Comparison of ENCODE assay signal across 20 cellular contexts in the genomic region with DNA sequence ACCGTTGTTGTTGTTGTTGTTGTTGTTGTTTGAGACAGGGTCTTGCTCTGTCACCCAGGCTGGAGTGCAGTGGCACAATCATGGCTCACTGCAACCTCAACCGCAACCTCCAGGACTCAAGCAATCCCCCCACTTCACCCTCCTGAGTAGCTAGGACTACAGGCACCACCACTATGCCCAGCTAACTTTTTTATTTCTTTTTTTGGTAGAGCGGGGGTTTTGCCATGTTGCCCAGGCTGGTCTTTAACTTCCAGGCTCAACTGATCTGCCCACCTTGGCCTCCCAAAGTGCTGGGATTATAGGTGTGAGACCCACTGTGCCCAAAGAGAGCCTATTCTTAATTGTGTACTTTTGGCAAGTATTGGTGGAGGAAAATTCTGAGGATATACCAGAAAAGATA. TPM values are rescaled to one million over a fixed set of nuclear protein-coding genes. Genes with fewer than 3 reads are reported as not detected.
DNase-seq lines count a peak whose midpoint lies in the region; ATAC-seq and TF ChIP-seq lines count a peak whose summit lies in the region.
"Had no signal": no experiment of that assay in that cellular context is flagged by ENCODE, and none has a peak within 500 bp of the region (broad histone marks: within the 10 kb centered on the region; RNA-seq: fewer than 3 reads in every experiment).

No MANE protein-coding gene starts in this region.

- no peak overlapping the region for H3K4me3 ChIP-seq in AG04450 (ENCODE audit: low read depth, low read length)
- H3K4me3 ChIP-seq in Panc1 (ENCODE audit: low read depth in 2 of 2, low read length in 2 of 2) = no peak overlapping the region
- no peak overlapping the region for H3K4me3 ChIP-seq in neutrophil (ENCODE audit: low read depth in 1 of 2, low read length in 1 of 2)
- H3K4me3 ChIP-seq: skin epidermis had no signal

- H3K9me3 ChIP-seq in AG04450 (ENCODE audit: control insufficient read depth, insufficient read depth, low read length) (peaks cover 8% of the 10 kb centered on the region; the same call in 1 of the 2 replicates), Panc1 (ENCODE audit: control insufficient read depth, insufficient read depth, low read depth, low read length) (no peaks in the 10 kb centered on the region), neutrophil (no peaks in the 10 kb centered on the region)

- H3K36me3 ChIP-seq in Panc1 (ENCODE audit: control insufficient read depth, insufficient read depth, low read length) (no peaks in the 10 kb centered on the region), neutrophil (no peaks in the 10 kb centered on the region)

- intact Hi-C loops in Panc1 (cut with micrococcal nuclease; ENCODE audit: unreplicated experiment) = no loop called here

- TF ChIP-seq CTCF in AG04450 (IDR thresholded peaks at IDR 0.05; ENCODE audit: low read depth, low read length) (no peak), Panc1 (IDR thresholded peaks at IDR 0.05) (no peak), neutrophil (IDR thresholded peaks at IDR 0.05) (no peak)

- in situ Hi-C loops in Panc1 (cut with HindIII; ENCODE audit: low pct_unique_long_range_greater_than_20kb, low sequenced_read_pairs) = no loop called here

- peak overlapping the region; percentile 99 for H3K27ac ChIP-seq in AG04450 (ENCODE audit: low read depth, low read length)
- H3K27ac ChIP-seq in Panc1 (ENCODE audit: low read length) = peak overlapping the region; percentile 81
- H3K27ac ChIP-seq in neutrophil = peak overlapping the region; percentile 50

- CTCF ChIA-PET in AG04450 (lab: Charles Lee) = interaction anchor here (0.8 kb wide), 1 partner anchor 14 kb away, joined by 3 read pairs; no protein-coding TSS in a partner anchor
- CTCF ChIA-PET in Panc1 (lab: Charles Lee) = no interaction called here

- ATAC-seq in Panc1 (peak; percentile 27), esophagus mucosa (peak; percentile 3), GM19467 (IDR thresholded peaks at IDR 0.05; ENCODE audit: unreplicated experiment) (no peak)
- ATAC-seq: effector memory CD8-positive, alpha-beta T cell; natural killer cell treated with Interleukin-12 subunit alpha and Interleukin-12 subunit beta and Interleukin-15 and Interleukin-18, amount 100 ng/mL, for 72 hours had no signal

- no TSS peak for BruUV-seq in Panc1 (replicated peaks; lab: Mats Ljungman, UMichigan)

- DNase-seq in AG04450 (ENCODE audit: low read depth, low spot score) = no peak
- no peak for DNase-seq in Panc1 (ENCODE audit: low read depth, low spot score)
- DNase-seq in NOMO-1 (lab: John Stamatoyannopoulos, UW; ENCODE audit: unreplicated experiment in 2 of 2) = no peak
- no peak for DNase-seq in cerebellar nuclear complex (lab: John Stamatoyannopoulos, UW)
- no peak for DNase-seq in stimulated activated CD4-positive, alpha-beta T cell treated with anti-CD3 and anti-CD28 coated beads, Interleukin-12 subunit alpha, Interleukin-12 subunit beta, amount 100 ng/mL, for 4 hours
- DNase-seq: activated CD4-positive, alpha-beta T cell treated with anti-CD3 and anti-CD28 coated beads, Interleukin-2, amount 10 ng/mL, durations not matched to agents 24 days and 14 days; activated gamma-delta T cell treated with Interleukin-2 at 50 U/mL for 16 hours; CD4-positive, alpha-beta T cell; effector memory CD8-positive, alpha-beta T cell; KG1; NCI-H1092; NCI-H2029 treated with DMSO at 0.1 percent for 48 hours; NCI-H446 treated with DMSO at 0.1 percent for 48 hours; NK-92 treated with Interleukin-12 subunit alpha and Interleukin-12 subunit beta, amount 100 ng/mL, for 24 hours; T-helper 1 cell had no signal

- H3K4me1 ChIP-seq in Panc1 (ENCODE audit: control insufficient read depth, insufficient read depth, low read length) (peaks cover 19% of the 10 kb centered on the region), neutrophil (ENCODE audit: control insufficient read depth in 1 of 2, insufficient read depth in 1 of 2, low read depth in 1 of 2, low read length in 1 of 2) (peaks cover 17 to 20% of the 10 kb centered on the region in 2 experiments)

- POLR2A ChIA-PET in AG04450 (lab: Yijun Ruan, JAX) (no interaction called here), Panc1 (lab: Charles Lee) (no interaction called here)

- H3K27me3 ChIP-seq in AG04450 (ENCODE audit: control insufficient read depth, insufficient read depth, low read length) (no peaks in the 10 kb centered on the region), Panc1 (ENCODE audit: control insufficient read depth, insufficient read depth, low read length) (no peaks in the 10 kb centered on the region), neutrophil (no peaks in the 10 kb centered on the region)

RNA-seq across cellular contexts. Expression of a gene that starts 25.7 kb away (rescaled TPM):
- 12.6 and 14.8 TPM in 2 replicates for polyA plus RNA-seq in AG04450 (2011; rRNA removed)
- 14.8 TPM in 2 replicates for polyA minus RNA-seq in AG04450 (2011; rRNA and poly(A)+ RNA removed)
- total RNA-seq in Panc1 (2021; ENCODE audit: unreplicated experiment) = 9.8 TPM
- 6.9 TPM for polyA plus RNA-seq in Panc1 (2012; ENCODE audit: insufficient read length)
- 3.5 TPM for total RNA-seq in esophagus mucosa

RNA-seq across cellular contexts. Expression of a gene that starts 40.3 kb away (rescaled TPM):
- polyA plus RNA-seq in AG04450 (2011; rRNA removed) = 7.0 and 7.1 TPM in 2 replicates
- polyA minus RNA-seq in AG04450 (2011; rRNA and poly(A)+ RNA removed) = 6.4 and 6.6 TPM in 2 replicates
- total RNA-seq in Panc1 (2021; ENCODE audit: unreplicated experiment) = 10.8 TPM
- 7.2 TPM for polyA plus RNA-seq in Panc1 (2012; ENCODE audit: insufficient read length)
- total RNA-seq in esophagus mucosa = 6.1 TPM
